ENCODE assay signal across 4 cellular contexts in the genomic region with DNA sequence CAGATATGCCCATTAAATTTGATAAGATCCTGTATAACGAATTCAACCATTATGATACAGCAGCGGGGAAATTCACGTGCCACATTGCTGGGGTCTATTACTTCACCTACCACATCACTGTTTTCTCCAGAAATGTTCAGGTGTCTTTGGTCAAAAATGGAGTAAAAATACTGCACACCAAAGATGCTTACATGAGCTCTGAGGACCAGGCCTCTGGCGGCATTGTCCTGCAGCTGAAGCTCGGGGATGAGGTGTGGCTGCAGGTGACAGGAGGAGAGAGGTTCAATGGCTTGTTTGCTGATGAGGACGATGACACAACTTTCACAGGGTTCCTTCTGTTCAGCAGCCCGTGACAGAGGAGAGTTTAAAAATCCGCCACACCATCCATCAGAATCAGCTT. TPM values are rescaled to one million over a fixed set of nuclear protein-coding genes. Genes with fewer than 3 reads are reported as not detected.
"Had no signal": no experiment of that assay in that cellular context is flagged by ENCODE, and none has a peak within 500 bp of the region (broad histone marks: within the 10 kb centered on the region; RNA-seq: fewer than 3 reads in every experiment).

No MANE protein-coding gene starts in this region.

RNA-seq across cellular contexts. Expression of a gene that starts 12.0 kb away (rescaled TPM):
- total RNA-seq: LHCN-M2, M059J, MCF 10A, NCI-H460 had no signal
